Comparison of ENCODE assay signal across 1 cellular context in genomic region chr19:19372656-19373416, GRCh38.
TF ChIP-seq lines count a peak whose summit lies in the region.

No MANE protein-coding gene starts in this region.

TF ChIP-seq in HepG2, 621 proteins besides CTCF, POLR2A, EP300 and RAD21 (continues in another document):
- TF ChIP-seq ATAD3A (CRISPR knock-in tag; IDR thresholded peaks at IDR 0.05) (no peak), ISX (CRISPR knock-in tag; conservative IDR thresholded peaks at IDR 0.05) (no peak), ZBTB8A (CRISPR knock-in tag; IDR thresholded peaks at IDR 0.05; ENCODE audit: borderline replicate concordance, low read depth) (no peak), ZFP90 (CRISPR knock-in tag; IDR thresholded peaks at IDR 0.05; ENCODE audit: borderline replicate concordance) (0 out of 2 replicates have a peak, but pooled peaks have one; percentile 47), NFYB (CRISPR knock-in tag; IDR thresholded peaks at IDR 0.05) (no peak), KLF13 (CRISPR knock-in tag; IDR thresholded peaks at IDR 0.05) (no peak), ZNF607 (CRISPR knock-in tag; IDR thresholded peaks at IDR 0.05; ENCODE audit: borderline replicate concordance) (peak; percentile 44; the same call in 1 of the 2 replicates), ZNF549 (CRISPR knock-in tag; IDR thresholded peaks at IDR 0.05) (no peak), NFKBIZ (CRISPR knock-in tag; IDR thresholded peaks at IDR 0.05) (no peak), IRF9 (CRISPR knock-in tag; IDR thresholded peaks at IDR 0.05; ENCODE audit: borderline replicate concordance) (no peak), MXI1 (IDR thresholded peaks at IDR 0.05; ENCODE audit: borderline replicate concordance, low read depth, low read length) (no peak), ZNF431 (CRISPR knock-in tag; IDR thresholded peaks at IDR 0.05; ENCODE audit: borderline replicate concordance, low read depth) (no peak), ZNF709 (CRISPR knock-in tag; IDR thresholded peaks at IDR 0.05) (no peak), ATF4 (CRISPR knock-in tag; IDR thresholded peaks at IDR 0.05) (peak in 1 of 2 experiments; percentile 67; a peak in 1 of 4 replicates), MTF1 (CRISPR knock-in tag; IDR thresholded peaks at IDR 0.05) (no peak), POLR2AphosphoS5 (IDR thresholded peaks at IDR 0.05; ENCODE audit: low read depth, low read length) (peak; percentile 79), DDIT3 (CRISPR knock-in tag; IDR thresholded peaks at IDR 0.05) (no peak), ZNF646 (CRISPR knock-in tag; IDR thresholded peaks at IDR 0.05) (no peak), CREB1 (IDR thresholded peaks at IDR 0.05) (no peak), CREB1 (CRISPR knock-in tag; IDR thresholded peaks at IDR 0.05) (no peak), TEAD3 (CRISPR knock-in tag; optimal IDR thresholded peaks at IDR 0.05; ENCODE audit: borderline replicate concordance) (no peak), ZNF629 (CRISPR knock-in tag; conservative IDR thresholded peaks at IDR 0.05) (no peak), GTF3A (CRISPR knock-in tag; conservative IDR thresholded peaks at IDR 0.05) (no peak), XRCC5 (optimal IDR thresholded peaks at IDR 0.05; ENCODE audit: low read length) (no peak), HNF4A (CRISPR knock-in tag; IDR thresholded peaks at IDR 0.05) (peak; percentile 76), SSRP1 (CRISPR knock-in tag; IDR thresholded peaks at IDR 0.05) (no peak), RFXAP (CRISPR knock-in tag; IDR thresholded peaks at IDR 0.05; ENCODE audit: borderline replicate concordance) (no peak), NRL (CRISPR knock-in tag; IDR thresholded peaks at IDR 0.05; ENCODE audit: borderline replicate concordance) (no peak), ZNF687 (CRISPR knock-in tag; IDR thresholded peaks at IDR 0.05) (peak; percentile 41), REPIN1 (CRISPR knock-in tag; IDR thresholded peaks at IDR 0.05; ENCODE audit: borderline replicate concordance, low read depth) (0 out of 2 replicates have a peak, but pooled peaks have one; percentile 22), ZNF547 (CRISPR knock-in tag; IDR thresholded peaks at IDR 0.05) (no peak), TFAP4 (IDR thresholded peaks at IDR 0.05; ENCODE audit: borderline replicate concordance, low read depth) (peak; percentile 97), ZNF367 (CRISPR knock-in tag; IDR thresholded peaks at IDR 0.05; ENCODE audit: borderline replicate concordance) (no peak), PHF21A (CRISPR knock-in tag; IDR thresholded peaks at IDR 0.05) (0 out of 2 replicates have a peak, but pooled peaks have one; percentile 39), FOXO1 (CRISPR knock-in tag; IDR thresholded peaks at IDR 0.05) (no peak), ZNF557 (CRISPR knock-in tag; IDR thresholded peaks at IDR 0.05) (no peak), SIN3B (IDR thresholded peaks at IDR 0.05; ENCODE audit: low read length) (no peak), ZNF441 (CRISPR knock-in tag; IDR thresholded peaks at IDR 0.05; ENCODE audit: borderline replicate concordance) (no peak), ZNF703 (CRISPR knock-in tag; IDR thresholded peaks at IDR 0.05; ENCODE audit: borderline replicate concordance) (no peak), ZNF672 (CRISPR knock-in tag; IDR thresholded peaks at IDR 0.05) (no peak), NFRKB (IDR thresholded peaks at IDR 0.05) (no peak), ZNF232 (CRISPR knock-in tag; IDR thresholded peaks at IDR 0.05; ENCODE audit: borderline replicate concordance) (no peak), TCF7L2 (IDR thresholded peaks at IDR 0.05; ENCODE audit: low read depth, low read length) (no peak), ZNF362 (CRISPR knock-in tag; IDR thresholded peaks at IDR 0.05; ENCODE audit: borderline replicate concordance) (peak; percentile 75; the same call in 1 of the 2 replicates)
- TF ChIP-seq, protein P1, sequence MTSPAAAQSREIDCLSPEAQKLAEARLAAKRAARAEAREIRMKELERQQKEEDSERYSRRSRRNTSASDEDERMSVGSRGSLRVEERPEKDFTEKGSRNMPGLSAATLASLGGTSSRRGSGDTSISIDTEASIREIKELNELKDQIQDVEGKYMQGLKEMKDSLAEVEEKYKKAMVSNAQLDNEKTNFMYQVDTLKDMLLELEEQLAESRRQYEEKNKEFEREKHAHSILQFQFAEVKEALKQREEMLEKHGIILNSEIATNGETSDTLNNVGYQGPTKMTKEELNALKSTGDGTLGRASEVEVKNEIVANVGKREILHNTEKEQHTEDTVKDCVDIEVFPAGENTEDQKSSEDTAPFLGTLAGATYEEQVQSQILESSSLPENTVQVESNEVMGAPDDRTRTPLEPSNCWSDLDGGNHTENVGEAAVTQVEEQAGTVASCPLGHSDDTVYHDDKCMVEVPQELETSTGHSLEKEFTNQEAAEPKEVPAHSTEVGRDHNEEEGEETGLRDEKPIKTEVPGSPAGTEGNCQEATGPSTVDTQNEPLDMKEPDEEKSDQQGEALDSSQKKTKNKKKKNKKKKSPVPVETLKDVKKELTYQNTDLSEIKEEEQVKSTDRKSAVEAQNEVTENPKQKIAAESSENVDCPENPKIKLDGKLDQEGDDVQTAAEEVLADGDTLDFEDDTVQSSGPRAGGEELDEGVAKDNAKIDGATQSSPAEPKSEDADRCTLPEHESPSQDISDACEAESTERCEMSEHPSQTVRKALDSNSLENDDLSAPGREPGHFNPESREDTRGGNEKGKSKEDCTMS (CRISPR knock-in tag; conservative IDR thresholded peaks at IDR 0.05): no peak
- TF ChIP-seq, protein P2, sequence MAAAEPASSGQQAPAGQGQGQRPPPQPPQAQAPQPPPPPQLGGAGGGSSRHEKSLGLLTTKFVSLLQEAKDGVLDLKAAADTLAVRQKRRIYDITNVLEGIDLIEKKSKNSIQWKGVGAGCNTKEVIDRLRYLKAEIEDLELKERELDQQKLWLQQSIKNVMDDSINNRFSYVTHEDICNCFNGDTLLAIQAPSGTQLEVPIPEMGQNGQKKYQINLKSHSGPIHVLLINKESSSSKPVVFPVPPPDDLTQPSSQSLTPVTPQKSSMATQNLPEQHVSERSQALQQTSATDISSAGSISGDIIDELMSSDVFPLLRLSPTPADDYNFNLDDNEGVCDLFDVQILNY (CRISPR knock-in tag; conservative IDR thresholded peaks at IDR 0.05): no peak
- TF ChIP-seq, protein P3, sequence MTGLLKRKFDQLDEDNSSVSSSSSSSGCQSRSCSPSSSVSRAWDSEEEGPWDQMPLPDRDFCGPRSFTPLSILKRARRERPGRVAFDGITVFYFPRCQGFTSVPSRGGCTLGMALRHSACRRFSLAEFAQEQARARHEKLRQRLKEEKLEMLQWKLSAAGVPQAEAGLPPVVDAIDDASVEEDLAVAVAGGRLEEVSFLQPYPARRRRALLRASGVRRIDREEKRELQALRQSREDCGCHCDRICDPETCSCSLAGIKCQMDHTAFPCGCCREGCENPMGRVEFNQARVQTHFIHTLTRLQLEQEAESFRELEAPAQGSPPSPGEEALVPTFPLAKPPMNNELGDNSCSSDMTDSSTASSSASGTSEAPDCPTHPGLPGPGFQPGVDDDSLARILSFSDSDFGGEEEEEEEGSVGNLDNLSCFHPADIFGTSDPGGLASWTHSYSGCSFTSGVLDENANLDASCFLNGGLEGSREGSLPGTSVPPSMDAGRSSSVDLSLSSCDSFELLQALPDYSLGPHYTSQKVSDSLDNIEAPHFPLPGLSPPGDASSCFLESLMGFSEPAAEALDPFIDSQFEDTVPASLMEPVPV (CRISPR knock-in tag; IDR thresholded peaks at IDR 0.05): no peak
